ENCODE assay signal across 19 cellular contexts in genomic region chr10:69854685-69855345, GRCh38. TPM values are rescaled to one million over a fixed set of nuclear protein-coding genes. Genes with fewer than 3 reads are reported as not detected.
"Had no signal": no experiment of that assay in that cellular context is flagged by ENCODE, and none has a peak within 500 bp of the region (broad histone marks: within the 10 kb centered on the region; RNA-seq: fewer than 3 reads in every experiment).

No MANE protein-coding gene starts in this region.

- ATAC-seq: activated naive CD8-positive, alpha-beta T cell treated with anti-CD3 and anti-CD28 coated beads, Interleukin-2, amount 50 U/mL, for 24 hours; activated T-cell treated with anti-CD3 and anti-CD28 coated beads, Interleukin-2, amount 50 U/mL, for 4 hours; effector memory CD8-positive, alpha-beta T cell; left lung; right cardiac atrium; T-cell; upper lobe of right lung had no signal

- H3K4me3 ChIP-seq: breast epithelium, esophagus squamous epithelium, left lung, prostate gland, testis, upper lobe of right lung had no signal

- FAIRE-seq: keratinocyte had no signal

- H3K4me1 ChIP-seq: breast epithelium, esophagus squamous epithelium, left lung, prostate gland, upper lobe of right lung had no signal

- H3K27me3 ChIP-seq: breast epithelium, left lung, testis, upper lobe of right lung had no signal

- DNase-seq: activated CD4-positive, alpha-beta T cell treated with anti-CD3 and anti-CD28 coated beads, Interleukin-2, amount 10 ng/mL, durations not matched to agents 24 days and 14 days; activated CD8-positive, alpha-beta memory T cell treated with anti-CD3 and anti-CD28 coated beads, Interleukin-2, amount 50 U/mL, for 4 hours; activated naive CD4-positive, alpha-beta T cell treated with anti-CD3 and anti-CD28 coated beads, Interleukin-2, amount 10 ng/mL, durations not matched to agents 7 days and 5 days; activated naive CD8-positive, alpha-beta T cell treated with anti-CD3 and anti-CD28 coated beads, Interleukin-2, amount 50 U/mL, for 24 hours; activated T-cell treated with anti-CD3 and anti-CD28 coated beads, Interleukin-2, amount 50 U/mL, for 4 hours; aorta; effector memory CD8-positive, alpha-beta T cell; esophagus squamous epithelium; left lung; mammary epithelial cell; right cardiac atrium; stimulated activated CD4-positive, alpha-beta T cell treated with anti-CD3 and anti-CD28 coated beads, Interleukin-4, amount 100 ng/mL, for 1 hour; T-cell; T-helper 9 cell; testis; upper lobe of right lung had no signal

- H3K27ac ChIP-seq: breast epithelium, esophagus squamous epithelium, left lung, prostate gland, testis, upper lobe of right lung had no signal

- H3K36me3 ChIP-seq: breast epithelium, esophagus squamous epithelium, left lung, prostate gland, upper lobe of right lung had no signal

- H3K9me3 ChIP-seq: breast epithelium, esophagus squamous epithelium, left lung, prostate gland, testis, upper lobe of right lung had no signal

RNA-seq across cellular contexts. Expression of gene COL13A1, which starts 53.1 kb away (rescaled TPM):
- total RNA-seq: activated CD4-positive, alpha-beta T cell treated with anti-CD3 and anti-CD28 coated beads, Interleukin-2, amount 10 ng/mL, durations not matched to agents 24 days and 14 days; activated T-cell treated with anti-CD3 and anti-CD28 coated beads, Interleukin-2, amount 50 U/mL, for 4 hours had no signal
